In the genomic region with DNA sequence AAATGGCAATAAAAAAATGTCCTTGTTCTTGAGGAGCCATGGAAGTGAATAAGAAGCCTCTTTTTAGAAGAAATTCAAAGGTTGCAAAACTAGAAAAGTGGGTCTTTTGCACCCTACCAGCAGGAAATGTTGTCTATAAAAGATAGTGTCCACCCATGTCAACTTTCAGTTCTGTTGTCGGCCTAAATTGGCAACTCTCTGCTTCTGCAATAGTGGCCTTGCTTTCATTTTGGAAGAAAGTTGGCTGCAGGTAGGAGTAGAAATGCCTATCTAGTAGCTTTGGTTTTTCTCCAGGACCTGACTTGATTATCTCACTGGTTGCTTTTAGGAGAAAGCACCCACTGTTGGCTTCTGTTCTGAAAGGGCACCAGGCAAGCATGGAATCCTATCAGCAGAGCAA, we compare ENCODE assay signal across 21 cellular contexts.
"Had no signal": no experiment of that assay in that cellular context is flagged by ENCODE, and none has a peak within 500 bp of the region (broad histone marks: within the 10 kb centered on the region; RNA-seq: fewer than 3 reads in every experiment).

No MANE protein-coding gene starts in this region.

- H3K27ac ChIP-seq: HL-60, SJSA1, SK-N-MC had no signal

- H3K9me3 ChIP-seq: SJSA1 had no signal

- H3K36me3 ChIP-seq: SJSA1 had no signal

- H3K4me1 ChIP-seq: SJSA1 had no signal

- H3K4me3 ChIP-seq: SJSA1, SK-N-MC had no signal

- H3K27me3 ChIP-seq: SJSA1 had no signal

- DNase-seq: KBM-7; NCI-H1092; NCI-H1105 treated with DMSO at 0.1 percent for 48 hours; NCI-H1417 treated with DMSO at 0.1 percent for 48 hours; NCI-H146; NCI-H1694 treated with DMSO at 0.1 percent for 48 hours; NCI-H2029; NCI-H2081 treated with DMSO at 0.1 percent for 48 hours; NCI-H2171; NCI-H226; NCI-H446; NCI-H510A; NCI-H524 treated with DMSO at 0.1 percent for 48 hours; NCI-H774; NK-92 treated with Interleukin-12 subunit alpha and Interleukin-12 subunit beta, amount 100 ng/mL, for 24 hours; Right ventricle myocardium superior; RPMI8226; SIG-M5 had no signal
